ENCODE assay signal across 8 cellular contexts in genomic region chr3:30628931-30629590, GRCh38. TPM values are rescaled to one million over a fixed set of nuclear protein-coding genes. Genes with fewer than 3 reads are reported as not detected.
DNase-seq lines count a peak whose midpoint lies in the region; ATAC-seq and TF ChIP-seq lines count a peak whose summit lies in the region.

No MANE protein-coding gene starts in this region.

- POLR2A ChIA-PET in naive thymus-derived CD4-positive, alpha-beta T cell (lab: Charles Lee): interaction anchor here (0.6 to 33.4 kb wide), 9 partner anchors 8 to 39 kb away, joined by 3 to 853 read pairs (median 4); partner anchors contain the start of gene TGFBR2

- peak; percentile 51 for ATAC-seq in naive thymus-derived CD4-positive, alpha-beta T cell
- ATAC-seq in HG02571 (IDR thresholded peaks at IDR 0.05; ENCODE audit: unreplicated experiment) (no peak), HG03135 (IDR thresholded peaks at IDR 0.05; ENCODE audit: unreplicated experiment) (no peak)

- peak overlapping the region; percentile 53 to 88 (median 72) for H3K4me3 Mint-ChIP-seq in naive thymus-derived CD4-positive, alpha-beta T cell

- no peaks in the 10 kb centered on the region for H3K27me3 ChIP-seq in dorsolateral prefrontal cortex
- no peaks in the 10 kb centered on the region for H3K27me3 ChIP-seq in naive thymus-derived CD4-positive, alpha-beta T cell (ENCODE audit: control insufficient read depth in 2 of 2, insufficient read depth in 2 of 2, low read length in 2 of 2)

- peaks cover 64 to 100% (median 93%) of the 10 kb centered on the region in 7 donors for H3K4me1 Mint-ChIP-seq in naive thymus-derived CD4-positive, alpha-beta T cell

- TF ChIP-seq CTCF in GM12872 (IDR thresholded peaks at IDR 0.05; ENCODE audit: insufficient read depth, low read depth, low read length) (peak; percentile 34; the same call in 1 of the 3 replicates), dorsolateral prefrontal cortex (IDR thresholded peaks at IDR 0.05 in 54 of 56, conservative IDR thresholded peaks at IDR 0.05 in 2 of 56; ENCODE audit: low read depth in 1 of 56, partially characterized antibody in 56 of 56) (peak in 22 of 56 donors; percentile 7 to 42 (median 23))

- no peaks in the 10 kb centered on the region for H3K9me3 ChIP-seq in naive thymus-derived CD4-positive, alpha-beta T cell (ENCODE audit: control insufficient read depth in 2 of 3, low read length in 3 of 3)

- no peak overlapping the region for H3K4me3 ChIP-seq in dorsolateral prefrontal cortex
- H3K4me3 ChIP-seq in naive thymus-derived CD4-positive, alpha-beta T cell (ENCODE audit: low read length): peak overlapping the region; percentile 29

- H3K27ac Mint-ChIP-seq in naive thymus-derived CD4-positive, alpha-beta T cell: peak overlapping the region; percentile 84 to 98 (median 96)

- peaks cover 10 to 44% (median 38%) of the 10 kb centered on the region in 5 donors for H3K36me3 Mint-ChIP-seq in naive thymus-derived CD4-positive, alpha-beta T cell

- H3K27me3 Mint-ChIP-seq in naive thymus-derived CD4-positive, alpha-beta T cell: no peaks in the 10 kb centered on the region

- peaks cover 0 to 5% (median 0%) of the 10 kb centered on the region in 3 experiments for H3K36me3 ChIP-seq in naive thymus-derived CD4-positive, alpha-beta T cell (ENCODE audit: control insufficient read depth in 2 of 3, insufficient read depth in 3 of 3, low read length in 3 of 3)

- H3K9me3 Mint-ChIP-seq in naive thymus-derived CD4-positive, alpha-beta T cell: peaks cover 0 to 2% (median 0%) of the 10 kb centered on the region in 11 donors

- H3K27ac ChIP-seq in dorsolateral prefrontal cortex: peak overlapping the region in 39 of 59 donors; percentile 1 to 70 (median 34)
- H3K27ac ChIP-seq in naive thymus-derived CD4-positive, alpha-beta T cell (ENCODE audit: low read depth, low read length): peak overlapping the region; percentile 68

- DNase-seq in OCI-M1 (lab: John Stamatoyannopoulos, UW): peak; percentile 89
- no peak for DNase-seq in dorsolateral prefrontal cortex
- peak in 2 of 9 donors; percentile 53 to 55 for DNase-seq in naive thymus-derived CD4-positive, alpha-beta T cell
- DNase-seq in NCI-H748 treated with DMSO at 0.1 percent for 48 hours (lab: John Stamatoyannopoulos, UW): no peak
- DNase-seq in effector CD4-positive, alpha-beta T cell: no peak

- CTCF ChIA-PET in naive thymus-derived CD4-positive, alpha-beta T cell (lab: Charles Lee): interaction anchor here (0.8 to 2.3 kb wide), 18 partner anchors 11 to 430 kb away, joined by 3 to 19 read pairs (median 3); partner anchors contain the start of gene TGFBR2

- H3K4me1 ChIP-seq in naive thymus-derived CD4-positive, alpha-beta T cell (ENCODE audit: control insufficient read depth in 2 of 2, insufficient read depth in 2 of 2, low read length in 2 of 2): peaks cover 81 to 97% of the 10 kb centered on the region in 2 donors

- intact Hi-C loops in dorsolateral prefrontal cortex (cut with DNase I): no loop called here
- intact Hi-C loops in naive thymus-derived CD4-positive, alpha-beta T cell (cut with micrococcal nuclease): loop anchor here (1.0 to 10.0 kb wide), 9 partner anchors 18 to 517 kb away; partner anchors contain the start of gene TGFBR2 (in 1 of the 2)

RNA-seq across cellular contexts. Expression of gene TGFBR2, which starts 22.7 kb away (rescaled TPM):
- 10 to 100 TPM in 113 of 120 experiments, 1 to 10 TPM in 7; 6.9 to 41.8 (median 15.9) TPM for total RNA-seq in dorsolateral prefrontal cortex
- total RNA-seq in naive thymus-derived CD4-positive, alpha-beta T cell: 100 to 1,000 TPM in 4 of 5 experiments, 10 to 100 TPM in 1; 63.0 to 171 (median 155) TPM
- 100 to 1,000 TPM; 150 to 263 TPM for polyA plus RNA-seq in naive thymus-derived CD4-positive, alpha-beta T cell

Comparison
In these comparisons a context has a peak if more than half of its experiments do, and no peak if none do; other contexts are left out.
1. intact Hi-C loops: an anchor here in naive thymus-derived CD4-positive, alpha-beta T cell (1.0 to 10.0 kb wide); none called in dorsolateral prefrontal cortex.